ENCODE assay signal across 28 cellular contexts in genomic region chr16:83971165-83972130, GRCh38. TPM values are rescaled to one million over a fixed set of nuclear protein-coding genes. Genes with fewer than 3 reads are reported as not detected.
A peak's percentile ranks its signal among the peaks of the same experiment; 100 is the strongest.
DNase-seq lines count a peak whose midpoint lies in the region; ATAC-seq and TF ChIP-seq lines count a peak whose summit lies in the region.
"Had no signal": no experiment of that assay in that cellular context is flagged by ENCODE, and none has a peak within 500 bp of the region (broad histone marks: within the 10 kb centered on the region; RNA-seq: fewer than 3 reads in every experiment).

No MANE protein-coding gene starts in this region.

- peak overlapping the region in 1 of 2 donors; percentile 41 for H3K4me3 ChIP-seq in neuronal stem cell (ENCODE audit: low read length in 2 of 2)
- no peak overlapping the region for H3K4me3 ChIP-seq in PC-3 (ENCODE audit: low read length)
- H3K4me3 ChIP-seq in adrenal gland = no peak overlapping the region
- H3K4me3 ChIP-seq: SK-N-MC, spleen, tibial artery had no signal

- no peaks in the 10 kb centered on the region for H3F3A ChIP-seq in PC-3 (ENCODE audit: low read length, unreplicated experiment)

- no peak overlapping the region for H3K4me3 Mint-ChIP-seq in chondrocyte (ENCODE audit: unreplicated experiment)
- H3K4me3 Mint-ChIP-seq: activated CD8-positive, alpha-beta memory T cell treated with anti-CD3 and anti-CD28 coated beads, Interleukin-2, amount 10 ng/mL, durations not matched to agents 7 days and 5 days; activated T-cell treated with anti-CD3 and anti-CD28 coated beads, Interleukin-2, amount 50 U/mL, for 72 hours; CD8-positive, alpha-beta T cell had no signal

- H2AFZ ChIP-seq in neuronal stem cell (ENCODE audit: low read length) = no peak overlapping the region
- H2AFZ ChIP-seq in PC-3 (ENCODE audit: low read length) = no peak overlapping the region

- no peaks in the 10 kb centered on the region for H4K20me1 ChIP-seq in PC-3 (ENCODE audit: low read length)

- H2BK120ac ChIP-seq in neuronal stem cell (ENCODE audit: low read depth, low read length) = no peak overlapping the region

- TF ChIP-seq CTCF in chondrocyte (IDR thresholded peaks at IDR 0.05) (no peak), PC-3 (conservative IDR thresholded peaks at IDR 0.05; ENCODE audit: low read depth, low read length) (no peak), adrenal gland (IDR thresholded peaks at IDR 0.05) (no peak)

- no TSS peak for BruUV-seq in PC-3 (replicated peaks; lab: Mats Ljungman, UMichigan)

- intact Hi-C loops in PC-3 (cut with micrococcal nuclease) (no loop called here), adrenal gland (cut with DNase I) (loop anchor here in 1 of 2 donors (5.0 kb wide), 1 partner anchor 76 kb away; no protein-coding TSS in a partner anchor)

- H3K9me3 ChIP-seq in neuronal stem cell (replicated peaks in 1 of 2; ENCODE audit: control insufficient read depth in 2 of 2, insufficient read depth in 1 of 2, low read depth in 1 of 2, low read length in 2 of 2) (no peaks in the 10 kb centered on the region), PC-3 (ENCODE audit: low read length) (no peaks in the 10 kb centered on the region), adrenal gland (replicated peaks in 1 of 3) (no peaks in the 10 kb centered on the region)
- H3K9me3 ChIP-seq: spleen, tibial artery had no signal

- peaks cover 4% of the 10 kb centered on the region for H3K27me3 Mint-ChIP-seq in chondrocyte (ENCODE audit: low read depth)

- H3K27ac Mint-ChIP-seq in chondrocyte (ENCODE audit: unreplicated experiment) = no peak overlapping the region
- H3K27ac Mint-ChIP-seq: activated CD8-positive, alpha-beta memory T cell treated with anti-CD3 and anti-CD28 coated beads, Interleukin-2, amount 10 ng/mL, durations not matched to agents 7 days and 5 days; activated T-cell treated with anti-CD3 and anti-CD28 coated beads, Interleukin-2, amount 50 U/mL, for 72 hours; CD8-positive, alpha-beta T cell had no signal

- H3K9ac ChIP-seq in neuronal stem cell (ENCODE audit: low read depth, low read length, poor library complexity) (peak overlapping the region; percentile 66), PC-3 (ENCODE audit: low read length) (no peak overlapping the region)

- no CpG with 5 or more reads among the region's 27 CpGs for WGBS in neuronal stem cell (ENCODE audit: extremely low coverage in 2 of 2, insufficient read length in 2 of 2, insufficient replicate concordance in 1 of 2), 2 donors
- 76 to 83% (median 82%) methylated on average over 15 to 27 of the region's 27 CpGs for WGBS in adrenal gland, 4 donors

- peak overlapping the region; percentile 93 for H2BK15ac ChIP-seq in neuronal stem cell (ENCODE audit: low read length)

- H3K18ac ChIP-seq in neuronal stem cell (ENCODE audit: low read length) = peak overlapping the region; percentile 67

- no peaks in the 10 kb centered on the region for H3K36me3 Mint-ChIP-seq in chondrocyte (ENCODE audit: low read depth)
- H3K36me3 Mint-ChIP-seq: activated CD8-positive, alpha-beta memory T cell treated with anti-CD3 and anti-CD28 coated beads, Interleukin-2, amount 10 ng/mL, durations not matched to agents 7 days and 5 days; CD8-positive, alpha-beta T cell had no signal

- CTCF ChIA-PET in PC-3 (lab: Charles Lee) = no interaction called here

- H3K4me2 ChIP-seq in neuronal stem cell (ENCODE audit: insufficient read depth, low read length, poor library complexity, severe bottlenecking) (no peak overlapping the region), PC-3 (ENCODE audit: low read length) (no peak overlapping the region)

- POLR2A ChIA-PET in PC-3 (lab: Charles Lee; ENCODE audit: unreplicated experiment) = no interaction called here

- H3K23ac ChIP-seq in neuronal stem cell (ENCODE audit: low read depth, low read length, poor library complexity) = peak overlapping the region; percentile 87

- H3K14ac ChIP-seq in neuronal stem cell (ENCODE audit: low read length) = peak overlapping the region; percentile 79

- no peak overlapping the region for H2BK12ac ChIP-seq in neuronal stem cell (ENCODE audit: low read length)

- H4K91ac ChIP-seq in neuronal stem cell (ENCODE audit: low read depth, low read length, poor library complexity) = no peak overlapping the region

- H3K27me3 ChIP-seq in neuronal stem cell (ENCODE audit: control insufficient read depth in 3 of 3, insufficient read depth in 3 of 3, low read depth in 1 of 3, low read length in 3 of 3) (peaks cover 0 to 2% (median 0%) of the 10 kb centered on the region in 3 experiments), PC-3 (ENCODE audit: low read length) (no peaks in the 10 kb centered on the region), adrenal gland (no peaks in the 10 kb centered on the region)

- H3K27ac ChIP-seq in neuronal stem cell (replicated peaks; ENCODE audit: low read length) (peak overlapping the region; percentile 21), PC-3 (ENCODE audit: low read length) (no peak overlapping the region), adrenal gland (no peak overlapping the region)
- H3K27ac ChIP-seq: SK-N-MC, spleen, tibial artery had no signal

- H3K79me1 ChIP-seq in neuronal stem cell (ENCODE audit: low read depth, low read length) = peaks cover 2% of the 10 kb centered on the region

- H2AK5ac ChIP-seq in neuronal stem cell (ENCODE audit: low read depth, low read length) = peak overlapping the region; percentile 53

- H3K4ac ChIP-seq in neuronal stem cell (ENCODE audit: low read length) = no peak overlapping the region

- H3K9me2 ChIP-seq in PC-3 (replicated peaks; ENCODE audit: low read length) = no peaks in the 10 kb centered on the region

- no peak for TF ChIP-seq POLR2A in adrenal gland (IDR thresholded peaks at IDR 0.05)

- peaks cover 8 to 10% of the 10 kb centered on the region in 2 donors for H3K4me1 ChIP-seq in neuronal stem cell (ENCODE audit: control insufficient read depth in 2 of 2, insufficient read depth in 1 of 2, low read depth in 1 of 2, low read length in 2 of 2)
- H3K4me1 ChIP-seq in PC-3 (ENCODE audit: insufficient read depth, low read length) = no peaks in the 10 kb centered on the region
- H3K4me1 ChIP-seq in adrenal gland (replicated peaks in 1 of 2) = no peaks in the 10 kb centered on the region

- no peak for ATAC-seq in PC-3
- ATAC-seq: activated CD8-positive, alpha-beta memory T cell treated with anti-CD3 and anti-CD28 coated beads, Interleukin-2, amount 10 ng/mL, durations not matched to agents 7 days and 5 days; activated T-cell treated with anti-CD3 and anti-CD28 coated beads, Interleukin-2, amount 50 U/mL, for 72 hours; CD8-positive, alpha-beta T cell had no signal

- H4K8ac ChIP-seq in neuronal stem cell (ENCODE audit: low read depth, low read length) = no peak overlapping the region

- no peaks in the 10 kb centered on the region for H3K36me3 ChIP-seq in neuronal stem cell (replicated peaks in 1 of 2; ENCODE audit: control insufficient read depth in 2 of 2, insufficient read depth in 2 of 2, low read length in 2 of 2)
- no peaks in the 10 kb centered on the region for H3K36me3 ChIP-seq in PC-3 (ENCODE audit: low read depth, low read length)
- H3K36me3 ChIP-seq in adrenal gland (replicated peaks in 1 of 2) = no peaks in the 10 kb centered on the region

- no peaks in the 10 kb centered on the region for H3K9me3 Mint-ChIP-seq in chondrocyte (ENCODE audit: low read depth)
- H3K9me3 Mint-ChIP-seq: activated T-cell treated with anti-CD3 and anti-CD28 coated beads, Interleukin-2, amount 50 U/mL, for 72 hours; CD8-positive, alpha-beta T cell had no signal

- no peaks in the 10 kb centered on the region for H3K79me2 ChIP-seq in PC-3 (ENCODE audit: low read length)

- peak overlapping the region; percentile 5 for H2BK5ac ChIP-seq in neuronal stem cell (ENCODE audit: low read length)

- DNase-seq in NCI-H748 (lab: John Stamatoyannopoulos, UW; ENCODE audit: unreplicated experiment) (peak; percentile 29), NCI-H748 treated with DMSO at 0.1 percent for 48 hours (lab: John Stamatoyannopoulos, UW) (no peak), NCI-H128 (lab: John Stamatoyannopoulos, UW; ENCODE audit: unreplicated experiment) (peak; percentile 57), chondrocyte (ENCODE audit: low spot score) (peak; percentile 86), neuronal stem cell (ENCODE audit: low spot score) (no peak), PC-3 (no peak), adrenal gland (no peak), hepatic stellate cell (ENCODE audit: low spot score) (no peak)
- DNase-seq: activated CD4-positive, CD25-positive, alpha-beta regulatory T cell; activated CD8-positive, alpha-beta memory T cell treated with anti-CD3 and anti-CD28 coated beads, Interleukin-2, amount 10 ng/mL, durations not matched to agents 7 days and 5 days; activated naive CD4-positive, alpha-beta T cell; activated T-cell treated with anti-CD3 and anti-CD28 coated beads, Interleukin-2, amount 50 U/mL, for 72 hours; CD8-positive, alpha-beta T cell; effector CD4-positive, alpha-beta T cell; erythroblast; GDM1; KBM-7; kidney glomerular epithelial cell; NCI-H1436 treated with DMSO at 0.1 percent for 48 hours; NCI-H2171 treated with DMSO at 0.1 percent for 48 hours; NCI-H510A treated with DMSO at 0.1 percent for 48 hours; spleen; tibial artery had no signal

- peaks cover 3% of the 10 kb centered on the region for H3K4me1 Mint-ChIP-seq in chondrocyte (ENCODE audit: low read depth)

RNA-seq across cellular contexts. Expression of gene NECAB2, which starts 3.4 kb away (rescaled TPM):
- total RNA-seq in chondrocyte (0.40 to 0.72 TPM (median 0.58 TPM) in 3 replicates), PC-3 (2014; rRNA removed) (0.22 and 2.0 TPM in 2 replicates), adrenal gland (under 1 TPM in 5 of 8 donors, not detected in 3; 0.14 to 0.55 (median 0.32) TPM)
- polyA plus RNA-seq in neuronal stem cell (2013, experiment 1 of 2) = 23.1 TPM
- 20.8 TPM for polyA plus RNA-seq in neuronal stem cell (2013, experiment 2 of 2)
- polyA plus RNA-seq in adrenal gland = 1 to 10 TPM in 2 of 3 donors, under 1 TPM in 1; 0.22 to 1.9 (median 1.7) TPM
- total RNA-seq: activated CD8-positive, alpha-beta memory T cell treated with anti-CD3 and anti-CD28 coated beads, Interleukin-2, amount 10 ng/mL, durations not matched to agents 7 days and 5 days; CD8-positive, alpha-beta T cell; fibroblast of villous mesenchyme; HT1080; renal cortical epithelial cell; T-helper 1 cell treated with Interleukin-12 subunit alpha and Interleukin-12 subunit beta and Interleukin-4 antibody, amounts not matched to agents 30 ng/mL and 1 ng/mL, for 36 hours had no signal

RNA-seq across cellular contexts. Expression of gene OSGIN1, which starts 18.4 kb away (rescaled TPM):
- total RNA-seq in chondrocyte (1.3 to 2.8 TPM (median 2.5 TPM) in 3 replicates), PC-3 (2014; rRNA removed) (6.6 and 9.8 TPM in 2 replicates), adrenal gland (10 to 100 TPM; 16.1 to 64.9 (median 19.3) TPM)
- polyA plus RNA-seq in neuronal stem cell (2013, experiment 1 of 2) = 0.20 TPM
- polyA plus RNA-seq in neuronal stem cell (2013, experiment 2 of 2) = 0.25 TPM
- polyA plus RNA-seq in adrenal gland = 10 to 100 TPM; 16.9 to 39.7 (median 18.5) TPM

Comparison
In these comparisons a context has a peak if more than half of its experiments do, and no peak if none do; other contexts are left out.
1. DNase-seq: peak in NCI-H748 (single experiment), NCI-H128 (single experiment) and chondrocyte (single experiment); none in NCI-H748 treated with DMSO at 0.1 percent for 48 hours (single experiment), neuronal stem cell (single experiment), PC-3 (single experiment), adrenal gland (0 of 7) and hepatic stellate cell (single experiment).